ENCODE assay signal across 1 cellular context in genomic region chr6:18380165-18380564, GRCh38.
TF ChIP-seq lines count a peak whose summit lies in the region.

No MANE protein-coding gene starts in this region.

TF ChIP-seq in SK-N-SH treated with all-trans-retinoic acid at 6 μM for 48 hours, 23 proteins besides CTCF, POLR2A, EP300 and RAD21 (continued from another document):
- no peak for TF ChIP-seq CSRNP3 (CRISPR knock-in tag; IDR thresholded peaks at IDR 0.05)
- no peak for TF ChIP-seq CREB5 (CRISPR knock-in tag; IDR thresholded peaks at IDR 0.05; ENCODE audit: low read depth)
- no peak for TF ChIP-seq RARB (CRISPR knock-in tag; IDR thresholded peaks at IDR 0.05)
- TF ChIP-seq ZFP3 (CRISPR knock-in tag; IDR thresholded peaks at IDR 0.05), result no peak
- TF ChIP-seq ZNF565 (CRISPR knock-in tag; conservative IDR thresholded peaks at IDR 0.05; ENCODE audit: low read depth), result no peak
- no peak for TF ChIP-seq BACH2 (CRISPR knock-in tag; IDR thresholded peaks at IDR 0.05; ENCODE audit: borderline replicate concordance)
- no peak for TF ChIP-seq PPARA (CRISPR knock-in tag; IDR thresholded peaks at IDR 0.05; ENCODE audit: borderline replicate concordance)
- no peak for TF ChIP-seq TCF4 (CRISPR knock-in tag; IDR thresholded peaks at IDR 0.05; ENCODE audit: borderline replicate concordance)
